2 cellular contexts compared by ENCODE assay signal in genomic region chr15:96087180-96087886, GRCh38.
A peak's percentile ranks its signal among the peaks of the same experiment; 100 is the strongest.
TF ChIP-seq lines count a peak whose summit lies in the region.

No MANE protein-coding gene starts in this region.

TF ChIP-seq in HEK293, 187 proteins besides CTCF, POLR2A, EP300 and RAD21 (continued from another document):
- no peak for TF ChIP-seq ZSCAN5A (tag by site-specific recombination; IDR thresholded peaks at IDR 0.05)
- TF ChIP-seq ZIC2 (tag by site-specific recombination; IDR thresholded peaks at IDR 0.05), result no peak
- TF ChIP-seq, protein P1, sequence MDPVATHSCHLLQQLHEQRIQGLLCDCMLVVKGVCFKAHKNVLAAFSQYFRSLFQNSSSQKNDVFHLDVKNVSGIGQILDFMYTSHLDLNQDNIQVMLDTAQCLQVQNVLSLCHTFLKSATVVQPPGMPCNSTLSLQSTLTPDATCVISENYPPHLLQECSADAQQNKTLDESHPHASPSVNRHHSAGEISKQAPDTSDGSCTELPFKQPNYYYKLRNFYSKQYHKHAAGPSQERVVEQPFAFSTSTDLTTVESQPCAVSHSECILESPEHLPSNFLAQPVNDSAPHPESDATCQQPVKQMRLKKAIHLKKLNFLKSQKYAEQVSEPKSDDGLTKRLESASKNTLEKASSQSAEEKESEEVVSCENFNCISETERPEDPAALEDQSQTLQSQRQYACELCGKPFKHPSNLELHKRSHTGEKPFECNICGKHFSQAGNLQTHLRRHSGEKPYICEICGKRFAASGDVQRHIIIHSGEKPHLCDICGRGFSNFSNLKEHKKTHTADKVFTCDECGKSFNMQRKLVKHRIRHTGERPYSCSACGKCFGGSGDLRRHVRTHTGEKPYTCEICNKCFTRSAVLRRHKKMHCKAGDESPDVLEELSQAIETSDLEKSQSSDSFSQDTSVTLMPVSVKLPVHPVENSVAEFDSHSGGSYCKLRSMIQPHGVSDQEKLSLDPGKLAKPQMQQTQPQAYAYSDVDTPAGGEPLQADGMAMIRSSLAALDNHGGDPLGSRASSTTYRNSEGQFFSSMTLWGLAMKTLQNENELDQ (tag by site-specific recombination; IDR thresholded peaks at IDR 0.05; ENCODE audit: low read depth), result no peak
- TF ChIP-seq, protein P2, sequence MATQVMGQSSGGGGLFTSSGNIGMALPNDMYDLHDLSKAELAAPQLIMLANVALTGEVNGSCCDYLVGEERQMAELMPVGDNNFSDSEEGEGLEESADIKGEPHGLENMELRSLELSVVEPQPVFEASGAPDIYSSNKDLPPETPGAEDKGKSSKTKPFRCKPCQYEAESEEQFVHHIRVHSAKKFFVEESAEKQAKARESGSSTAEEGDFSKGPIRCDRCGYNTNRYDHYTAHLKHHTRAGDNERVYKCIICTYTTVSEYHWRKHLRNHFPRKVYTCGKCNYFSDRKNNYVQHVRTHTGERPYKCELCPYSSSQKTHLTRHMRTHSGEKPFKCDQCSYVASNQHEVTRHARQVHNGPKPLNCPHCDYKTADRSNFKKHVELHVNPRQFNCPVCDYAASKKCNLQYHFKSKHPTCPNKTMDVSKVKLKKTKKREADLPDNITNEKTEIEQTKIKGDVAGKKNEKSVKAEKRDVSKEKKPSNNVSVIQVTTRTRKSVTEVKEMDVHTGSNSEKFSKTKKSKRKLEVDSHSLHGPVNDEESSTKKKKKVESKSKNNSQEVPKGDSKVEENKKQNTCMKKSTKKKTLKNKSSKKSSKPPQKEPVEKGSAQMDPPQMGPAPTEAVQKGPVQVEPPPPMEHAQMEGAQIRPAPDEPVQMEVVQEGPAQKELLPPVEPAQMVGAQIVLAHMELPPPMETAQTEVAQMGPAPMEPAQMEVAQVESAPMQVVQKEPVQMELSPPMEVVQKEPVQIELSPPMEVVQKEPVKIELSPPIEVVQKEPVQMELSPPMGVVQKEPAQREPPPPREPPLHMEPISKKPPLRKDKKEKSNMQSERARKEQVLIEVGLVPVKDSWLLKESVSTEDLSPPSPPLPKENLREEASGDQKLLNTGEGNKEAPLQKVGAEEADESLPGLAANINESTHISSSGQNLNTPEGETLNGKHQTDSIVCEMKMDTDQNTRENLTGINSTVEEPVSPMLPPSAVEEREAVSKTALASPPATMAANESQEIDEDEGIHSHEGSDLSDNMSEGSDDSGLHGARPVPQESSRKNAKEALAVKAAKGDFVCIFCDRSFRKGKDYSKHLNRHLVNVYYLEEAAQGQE (tag by site-specific recombination; IDR thresholded peaks at IDR 0.05), result no peak
- TF ChIP-seq MEIS1 (CRISPR knock-in tag; IDR thresholded peaks at IDR 0.05; ENCODE audit: borderline replicate concordance), result no peak
- TF ChIP-seq ZNF335 (tag by site-specific recombination; conservative IDR thresholded peaks at IDR 0.05), result 0 out of 2 replicates have a peak, but pooled peaks have one; percentile 24
- TF ChIP-seq ZNF677 (tag by site-specific recombination; IDR thresholded peaks at IDR 0.05), result no peak
- TF ChIP-seq GLIS2 (tag by site-specific recombination; IDR thresholded peaks at IDR 0.05), result no peak

TF ChIP-seq in WTC11, 78 proteins besides CTCF, POLR2A, EP300 and RAD21 (continued from another document):
- no peak for TF ChIP-seq NFE2L1 (CRISPR knock-in tag; IDR thresholded peaks at IDR 0.05)
- TF ChIP-seq CREB1 (CRISPR knock-in tag; IDR thresholded peaks at IDR 0.05), result no peak
- no peak for TF ChIP-seq ZBTB43 (CRISPR knock-in tag; IDR thresholded peaks at IDR 0.05)
- no peak for TF ChIP-seq ZSCAN18 (CRISPR knock-in tag; IDR thresholded peaks at IDR 0.05)
- TF ChIP-seq KAT7 (CRISPR knock-in tag; IDR thresholded peaks at IDR 0.05; ENCODE audit: borderline replicate concordance), result no peak
- no peak for TF ChIP-seq MXD4 (CRISPR knock-in tag; IDR thresholded peaks at IDR 0.05; ENCODE audit: borderline replicate concordance)
- no peak for TF ChIP-seq PRRX2 (CRISPR knock-in tag; IDR thresholded peaks at IDR 0.05)
- no peak for TF ChIP-seq ZNF396 (CRISPR knock-in tag; IDR thresholded peaks at IDR 0.05; ENCODE audit: borderline replicate concordance)
- TF ChIP-seq FOXK1 (CRISPR knock-in tag; IDR thresholded peaks at IDR 0.05), result peak; percentile 49; the same call in 1 of the 2 replicates
- no peak for TF ChIP-seq NR3C1 (CRISPR knock-in tag; conservative IDR thresholded peaks at IDR 0.05; ENCODE audit: low read depth)
- TF ChIP-seq ARID4B (CRISPR knock-in tag; IDR thresholded peaks at IDR 0.05; ENCODE audit: borderline replicate concordance), result no peak
- 0 out of 2 replicates have a peak, but pooled peaks have one; percentile 26 for TF ChIP-seq SMAD3 (CRISPR knock-in tag; IDR thresholded peaks at IDR 0.05; ENCODE audit: borderline replicate concordance)
- TF ChIP-seq TEAD1 (CRISPR knock-in tag; IDR thresholded peaks at IDR 0.05), result peak; percentile 78; the same call in 1 of the 2 replicates
- TF ChIP-seq, protein P3, sequence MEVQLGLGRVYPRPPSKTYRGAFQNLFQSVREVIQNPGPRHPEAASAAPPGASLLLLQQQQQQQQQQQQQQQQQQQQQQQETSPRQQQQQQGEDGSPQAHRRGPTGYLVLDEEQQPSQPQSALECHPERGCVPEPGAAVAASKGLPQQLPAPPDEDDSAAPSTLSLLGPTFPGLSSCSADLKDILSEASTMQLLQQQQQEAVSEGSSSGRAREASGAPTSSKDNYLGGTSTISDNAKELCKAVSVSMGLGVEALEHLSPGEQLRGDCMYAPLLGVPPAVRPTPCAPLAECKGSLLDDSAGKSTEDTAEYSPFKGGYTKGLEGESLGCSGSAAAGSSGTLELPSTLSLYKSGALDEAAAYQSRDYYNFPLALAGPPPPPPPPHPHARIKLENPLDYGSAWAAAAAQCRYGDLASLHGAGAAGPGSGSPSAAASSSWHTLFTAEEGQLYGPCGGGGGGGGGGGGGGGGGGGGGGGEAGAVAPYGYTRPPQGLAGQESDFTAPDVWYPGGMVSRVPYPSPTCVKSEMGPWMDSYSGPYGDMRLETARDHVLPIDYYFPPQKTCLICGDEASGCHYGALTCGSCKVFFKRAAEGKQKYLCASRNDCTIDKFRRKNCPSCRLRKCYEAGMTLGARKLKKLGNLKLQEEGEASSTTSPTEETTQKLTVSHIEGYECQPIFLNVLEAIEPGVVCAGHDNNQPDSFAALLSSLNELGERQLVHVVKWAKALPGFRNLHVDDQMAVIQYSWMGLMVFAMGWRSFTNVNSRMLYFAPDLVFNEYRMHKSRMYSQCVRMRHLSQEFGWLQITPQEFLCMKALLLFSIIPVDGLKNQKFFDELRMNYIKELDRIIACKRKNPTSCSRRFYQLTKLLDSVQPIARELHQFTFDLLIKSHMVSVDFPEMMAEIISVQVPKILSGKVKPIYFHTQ (CRISPR knock-in tag; IDR thresholded peaks at IDR 0.05), result no peak
